Comparison of ENCODE assay signal across 8 cellular contexts in genomic region chrX:149829751-149830191, GRCh38. TPM values are rescaled to one million over a fixed set of nuclear protein-coding genes. Genes with fewer than 3 reads are reported as not detected.
DNase-seq lines count a peak whose midpoint lies in the region; ATAC-seq, FAIRE-seq and TF ChIP-seq lines count a peak whose summit lies in the region.

No MANE protein-coding gene starts in this region.

- ATAC-seq in HG02981 (IDR thresholded peaks at IDR 0.05; ENCODE audit: unreplicated experiment): peak; percentile 29
- ATAC-seq in natural killer cell: peak; percentile 74 to 84 (median 75)

- peak overlapping the region; percentile 82 for H2AFZ ChIP-seq in astrocyte (ENCODE audit: low read depth, low read length)

- TF ChIP-seq CTCF in GM12864 (IDR thresholded peaks at IDR 0.05; ENCODE audit: low read depth, low read length, missing control alignments) (no peak), astrocyte (IDR thresholded peaks at IDR 0.05; ENCODE audit: insufficient read depth, low read depth, low read length) (no peak), natural killer cell (IDR thresholded peaks at IDR 0.05) (no peak)

- H3K27ac Mint-ChIP-seq in astrocyte (ENCODE audit: unreplicated experiment) (peak overlapping the region; percentile 95), natural killer cell (peak overlapping the region; percentile 85 to 94)

- H3K27me3 ChIP-seq in astrocyte (ENCODE audit: insufficient read depth, low read length): no peaks in the 10 kb centered on the region

- no peaks in the 10 kb centered on the region for H3K9me3 ChIP-seq in astrocyte (ENCODE audit: insufficient read depth, low read depth, low read length)

- H3K36me3 Mint-ChIP-seq in astrocyte (ENCODE audit: low read depth, unreplicated experiment): no peaks in the 10 kb centered on the region
- no peaks in the 10 kb centered on the region for H3K36me3 Mint-ChIP-seq in natural killer cell

- intact Hi-C loops in natural killer cell (cut with micrococcal nuclease): loop anchor here (10.0 kb wide), 1 partner anchor 325 kb away; the partner anchor contains the start of gene IDS
- intact Hi-C loops in posterior cingulate gyrus (cut with DNase I): no loop called here

- H3K36me3 ChIP-seq in astrocyte (ENCODE audit: insufficient read depth, low read length): no peaks in the 10 kb centered on the region

- H3K27me3 Mint-ChIP-seq in astrocyte (ENCODE audit: low read depth, unreplicated experiment) (no peaks in the 10 kb centered on the region), natural killer cell (ENCODE audit: low read depth in 2 of 2) (peaks cover 3 to 6% of the 10 kb centered on the region in 2 donors)

- peak overlapping the region; percentile 86 for H3K4me2 ChIP-seq in astrocyte (ENCODE audit: low read length)

- H3K4me1 ChIP-seq in astrocyte (ENCODE audit: insufficient read depth, low read length): peaks cover 6% of the 10 kb centered on the region

- no peaks in the 10 kb centered on the region for H3K79me2 ChIP-seq in astrocyte (ENCODE audit: insufficient read depth, low read length)

- peak overlapping the region; percentile 41; the same call in 1 of the 2 replicates for H3K4me3 ChIP-seq in GM12864 (ENCODE audit: low read depth, low read length)
- peak overlapping the region; percentile 54 for H3K4me3 ChIP-seq in astrocyte (ENCODE audit: insufficient read depth, low read depth, low read length)

- DNase-seq in GM12864 (ENCODE audit: low read depth) (peak; percentile 7), astrocyte (ENCODE audit: low read depth) (peak; percentile 68), natural killer cell (peak; percentile 35), posterior cingulate gyrus (no peak), NCI-H2107 (lab: John Stamatoyannopoulos, UW) (no peak), COLO829 (ENCODE audit: low spot score) (no peak), cortex of kidney (lab: John Stamatoyannopoulos, UW) (no peak)

- H3K4me1 Mint-ChIP-seq in astrocyte (ENCODE audit: low read depth, unreplicated experiment) (peaks cover 11% of the 10 kb centered on the region), natural killer cell (peaks cover 48 to 54% of the 10 kb centered on the region in 2 donors)

- H3K9ac ChIP-seq in astrocyte (ENCODE audit: low read length): peak overlapping the region; percentile 85

- H3K27ac ChIP-seq in astrocyte (ENCODE audit: low read depth, low read length): peak overlapping the region; percentile 81

- no peaks in the 10 kb centered on the region for H4K20me1 ChIP-seq in astrocyte (ENCODE audit: insufficient read depth, low read length)

- H3K9me3 Mint-ChIP-seq in astrocyte (ENCODE audit: unreplicated experiment) (no peaks in the 10 kb centered on the region), natural killer cell (no peaks in the 10 kb centered on the region)

- H3K4me3 Mint-ChIP-seq in astrocyte (ENCODE audit: unreplicated experiment): peak overlapping the region; percentile 82
- peak overlapping the region; percentile 86 for H3K4me3 Mint-ChIP-seq in natural killer cell

- no peak for FAIRE-seq in astrocyte (lab: Jason Lieb, UNC)

RNA-seq across cellular contexts. Expression of gene MAGEA9, which starts 48.0 kb away (rescaled TPM):
- total RNA-seq in astrocyte (not detected in 2 replicates), natural killer cell (not detected)

RNA-seq across cellular contexts. Expression of gene MAGEA8, which starts 51.2 kb away (rescaled TPM):
- not detected in 2 replicates for total RNA-seq in astrocyte
- not detected for total RNA-seq in natural killer cell

RNA-seq across cellular contexts. Expression of gene HSFX1, which starts 55.9 kb away (rescaled TPM):
- 0.75 and 1.5 TPM in 2 replicates for total RNA-seq in astrocyte
- total RNA-seq in natural killer cell: under 1 TPM in 2 of 3 donors, not detected in 1; 0.21 to 0.32 TPM

Comparison
In these comparisons a context has a peak if more than half of its experiments do, and no peak if none do; other contexts are left out.
1. DNase-seq: peak in GM12864 (single experiment), astrocyte (single experiment) and natural killer cell (single experiment); none in posterior cingulate gyrus (0 of 10), NCI-H2107 (single experiment), COLO829 (single experiment) and cortex of kidney (single experiment).